Comparison of ENCODE assay signal across 1 cellular context in the genomic region with DNA sequence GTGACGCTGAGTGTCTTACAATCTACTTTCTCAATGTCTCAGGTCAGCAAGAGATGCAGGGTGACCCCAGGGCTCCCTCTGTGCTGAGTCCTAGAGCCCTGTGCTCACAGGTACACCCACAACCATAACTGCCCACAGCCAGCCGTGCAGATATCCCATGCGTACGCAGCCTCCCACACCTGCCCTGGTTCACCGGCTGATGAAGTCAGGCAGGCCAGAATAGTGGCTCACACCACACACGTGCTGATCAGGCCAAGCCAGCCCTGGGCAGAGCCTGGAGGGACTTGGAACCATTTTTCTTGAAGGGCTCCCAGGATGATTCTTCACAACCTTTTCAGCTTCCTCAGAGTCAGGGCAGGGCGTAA.
TF ChIP-seq lines count a peak whose summit lies in the region.

No MANE protein-coding gene starts in this region.

TF ChIP-seq in H1, 55 proteins besides CTCF, POLR2A, EP300 and RAD21 (continued from another document):
- TF ChIP-seq, protein P1, sequence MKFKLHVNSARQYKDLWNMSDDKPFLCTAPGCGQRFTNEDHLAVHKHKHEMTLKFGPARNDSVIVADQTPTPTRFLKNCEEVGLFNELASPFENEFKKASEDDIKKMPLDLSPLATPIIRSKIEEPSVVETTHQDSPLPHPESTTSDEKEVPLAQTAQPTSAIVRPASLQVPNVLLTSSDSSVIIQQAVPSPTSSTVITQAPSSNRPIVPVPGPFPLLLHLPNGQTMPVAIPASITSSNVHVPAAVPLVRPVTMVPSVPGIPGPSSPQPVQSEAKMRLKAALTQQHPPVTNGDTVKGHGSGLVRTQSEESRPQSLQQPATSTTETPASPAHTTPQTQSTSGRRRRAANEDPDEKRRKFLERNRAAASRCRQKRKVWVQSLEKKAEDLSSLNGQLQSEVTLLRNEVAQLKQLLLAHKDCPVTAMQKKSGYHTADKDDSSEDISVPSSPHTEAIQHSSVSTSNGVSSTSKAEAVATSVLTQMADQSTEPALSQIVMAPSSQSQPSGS (IDR thresholded peaks at IDR 0.05; ENCODE audit: low read length): no peak
- TF ChIP-seq MAFK (IDR thresholded peaks at IDR 0.05; ENCODE audit: low read depth, low read length) (no peak), USF2 (IDR thresholded peaks at IDR 0.05; ENCODE audit: low read length) (no peak), JUN (IDR thresholded peaks at IDR 0.05; ENCODE audit: low read depth, low read length) (no peak), RNF2 (IDR thresholded peaks at IDR 0.05; ENCODE audit: borderline replicate concordance, low read depth, low read length, missing control alignments, poor library complexity, severe bottlenecking) (no peak), TCF12 (IDR thresholded peaks at IDR 0.05; ENCODE audit: low read depth, low read length) (no peak), CBX5 (IDR thresholded peaks at IDR 0.05; ENCODE audit: low read depth, low read length) (no peak)
- TF ChIP-seq, protein P2, sequence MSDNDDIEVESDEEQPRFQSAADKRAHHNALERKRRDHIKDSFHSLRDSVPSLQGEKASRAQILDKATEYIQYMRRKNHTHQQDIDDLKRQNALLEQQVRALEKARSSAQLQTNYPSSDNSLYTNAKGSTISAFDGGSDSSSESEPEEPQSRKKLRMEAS (IDR thresholded peaks at IDR 0.05): no peak
